In the genomic region with DNA sequence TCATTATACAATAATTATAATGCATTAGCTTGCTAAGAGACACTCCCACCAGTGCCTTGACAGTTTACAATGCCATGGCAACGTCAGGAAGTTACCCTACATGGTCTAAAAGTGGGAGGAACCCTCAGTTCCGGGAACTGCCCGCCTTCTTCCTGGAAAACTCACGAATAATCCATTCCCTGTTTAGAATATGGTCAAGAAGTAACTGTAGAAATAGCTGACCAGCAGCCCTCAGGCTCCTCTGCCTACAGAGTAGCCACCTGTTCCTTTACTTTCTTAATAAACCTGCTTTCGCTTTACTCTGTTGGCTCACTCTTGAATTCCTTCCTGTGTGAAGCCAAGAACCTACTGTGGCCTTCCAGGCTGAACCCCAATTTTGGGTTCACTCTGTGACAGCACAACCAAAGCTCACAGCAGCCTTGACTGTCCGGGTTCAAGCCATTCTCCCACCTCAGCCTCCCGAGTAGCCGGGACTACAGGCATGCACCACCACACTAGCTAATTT, we compare ENCODE assay signal across 9 cellular contexts. TPM values are rescaled to one million over a fixed set of nuclear protein-coding genes. Genes with fewer than 3 reads are reported as not detected.
DNase-seq lines count a peak whose midpoint lies in the region; ATAC-seq and TF ChIP-seq lines count a peak whose summit lies in the region.
"Had no signal": no experiment of that assay in that cellular context is flagged by ENCODE, and none has a peak within 500 bp of the region (broad histone marks: within the 10 kb centered on the region; RNA-seq: fewer than 3 reads in every experiment).

No MANE protein-coding gene starts in this region.

- no peak overlapping the region for H2AK5ac ChIP-seq in IMR-90 (ENCODE audit: low read depth, low read length)

- DNase-seq in IMR-90 (no peak), hypothalamus (lab: John Stamatoyannopoulos, UW) (no peak), SW 1271 (lab: John Stamatoyannopoulos, UW) (no peak)
- peak; percentile 63 for DNase-seq in activated CD4-positive, CD25-positive, alpha-beta regulatory T cell treated with anti-CD3 and anti-CD28 coated beads, Interleukin-2, amount 50 U/mL, for 72 hours
- peak in 2 of 3 experiments; percentile 20 to 29 for DNase-seq in effector memory CD8-positive, alpha-beta T cell
- peak; percentile 30 for DNase-seq in stimulated activated CD4-positive, alpha-beta T cell treated with anti-CD3 and anti-CD28 coated beads, Interleukin-1b, Interleukin-23, amount 100 ng/mL, for 48 hours
- DNase-seq: mammary epithelial cell had no signal

- ATAC-seq in IMR-90 (ENCODE audit: low read depth) (no peak; the same call in 1 of the 2 replicates), GM18511 (IDR thresholded peaks at IDR 0.05; ENCODE audit: unreplicated experiment) (no peak), HG03139 (IDR thresholded peaks at IDR 0.05; ENCODE audit: unreplicated experiment) (no peak)
- peak; percentile 90 for ATAC-seq in effector memory CD8-positive, alpha-beta T cell (replicated peaks)

- H3K18ac ChIP-seq in IMR-90 (ENCODE audit: low read depth, low read length), result no peak overlapping the region

- CTCF ChIA-PET in IMR-90 (lab: Yijun Ruan, JAX), result interaction anchor here (1.1 to 1.6 kb wide), 3 partner anchors 17 to 160 kb away, joined by 4 to 6 read pairs (median 5); no protein-coding TSS in a partner anchor

- peaks cover 11% of the 10 kb centered on the region for H3K4me1 ChIP-seq in IMR-90 (ENCODE audit: control insufficient read depth, insufficient read depth, low read length)

- TF ChIP-seq RAD21 in IMR-90 (IDR thresholded peaks at IDR 0.05; ENCODE audit: low read length), result no peak

- H2BK15ac ChIP-seq in IMR-90 (ENCODE audit: low read depth, low read length), result no peak overlapping the region

- no peak overlapping the region for H4K91ac ChIP-seq in IMR-90 (ENCODE audit: insufficient read depth, low read depth, low read length)

- in situ Hi-C loops in IMR-90 (cut with MboI; ENCODE audit: low sequenced_read_pairs), result no loop called here

- H3K27me3 ChIP-seq in IMR-90 (ENCODE audit: control insufficient read depth, insufficient read depth, low read length), result peaks cover 4% of the 10 kb centered on the region; the same call in 1 of the 2 replicates

- H3K4me1 Mint-ChIP-seq in effector memory CD8-positive, alpha-beta T cell (ENCODE audit: low read depth in 2 of 2), result peaks cover 7 to 10% of the 10 kb centered on the region in 2 donors

- no peak overlapping the region for H2BK120ac ChIP-seq in IMR-90 (ENCODE audit: low read depth, low read length)

- H3K9ac ChIP-seq in IMR-90 (ENCODE audit: low read depth, low read length), result no peak overlapping the region

- no peaks in the 10 kb centered on the region for H3K79me1 ChIP-seq in IMR-90 (ENCODE audit: low read depth in 1 of 2, low read length in 2 of 2)

- POLR2A ChIA-PET in IMR-90 (lab: Charles Lee; ENCODE audit: unreplicated experiment), result interaction anchor here (1.3 kb wide), 1 partner anchor 20 kb away, joined by 18 read pairs; the partner anchor contains the start of gene PTPN2

- no peak overlapping the region for H3K56ac ChIP-seq in IMR-90 (ENCODE audit: extremely low read depth, insufficient read depth, low read length)

- peaks cover 4% of the 10 kb centered on the region; the same call in 1 of the 2 replicates for H4K20me1 ChIP-seq in IMR-90 (ENCODE audit: insufficient read depth, low read length)

- H3K9me1 ChIP-seq in IMR-90 (ENCODE audit: insufficient read depth, low read length), result peaks cover 11% of the 10 kb centered on the region; the same call in 1 of the 2 replicates

- 0 out of 2 replicates have a peak overlapping the region, but pooled peaks have one; percentile 32 for H3K14ac ChIP-seq in IMR-90 (replicated peaks; ENCODE audit: low read depth, low read length)

- peaks cover 2% of the 10 kb centered on the region for H3K36me3 Mint-ChIP-seq in effector memory CD8-positive, alpha-beta T cell (ENCODE audit: insufficient read depth)

- H3K36me3 ChIP-seq in IMR-90 (ENCODE audit: control insufficient read depth, insufficient read depth, low read length), result no peaks in the 10 kb centered on the region

- 86% methylated on average over 1 of the region's 8 CpGs; no CpG with 5 or more reads in 1 of the 2 experiments for WGBS in IMR-90 (ENCODE audit: extremely low coverage in 2 of 2, insufficient read length in 1 of 2), 2 experiments

- H3K4me3 Mint-ChIP-seq in effector memory CD8-positive, alpha-beta T cell, result peak overlapping the region; percentile 68 to 74

- H3K23ac ChIP-seq in IMR-90 (ENCODE audit: low read depth, low read length), result no peak overlapping the region; the same call in 1 of the 2 replicates

- no peak overlapping the region for H3K4me2 ChIP-seq in IMR-90 (ENCODE audit: low read depth, low read length)

- no peak for TF ChIP-seq CTCF in IMR-90 (conservative IDR thresholded peaks at IDR 0.05; ENCODE audit: low read depth, low read length)

- H2BK20ac ChIP-seq in IMR-90 (ENCODE audit: low read depth, low read length), result no peak overlapping the region

- H3K27ac Mint-ChIP-seq in effector memory CD8-positive, alpha-beta T cell, result peak overlapping the region; percentile 85 to 94

- H3K4ac ChIP-seq in IMR-90 (ENCODE audit: low read depth, low read length), result no peak overlapping the region

- H2AFZ ChIP-seq in IMR-90 (replicated peaks; ENCODE audit: low read length, poor library complexity), result no peak overlapping the region

- H3K9me3 ChIP-seq in IMR-90 (ENCODE audit: control insufficient read depth, insufficient read depth, low read length), result no peaks in the 10 kb centered on the region

- no peaks in the 10 kb centered on the region for H3K27me3 Mint-ChIP-seq in effector memory CD8-positive, alpha-beta T cell

- H3K9me3 Mint-ChIP-seq in effector memory CD8-positive, alpha-beta T cell, result no peaks in the 10 kb centered on the region

- no peak overlapping the region for H4K5ac ChIP-seq in IMR-90 (ENCODE audit: low read depth, low read length)

- no peak overlapping the region for H2BK5ac ChIP-seq in IMR-90 (ENCODE audit: low read depth, low read length, poor library complexity, severe bottlenecking)

- intact Hi-C loops in IMR-90 (cut with micrococcal nuclease), result no loop called here

- no TSS peak for BruUV-seq in IMR-90 (replicated peaks; lab: Mats Ljungman, UMichigan)

- H3K27ac ChIP-seq in IMR-90 (ENCODE audit: insufficient read depth, low read length), result no peak overlapping the region

- H2AK9ac ChIP-seq in IMR-90 (replicated peaks; ENCODE audit: low read depth, low read length, poor library complexity), result no peak overlapping the region

- H3K4me3 ChIP-seq in IMR-90 (ENCODE audit: insufficient read depth, low read depth, low read length), result no peak overlapping the region

- H4K8ac ChIP-seq in IMR-90 (ENCODE audit: low read depth in 2 of 2, low read length in 2 of 2), result no peak overlapping the region

- dilution Hi-C loops in IMR-90 (cut with HindIII; ENCODE audit: low sequenced_read_pairs, unreplicated experiment), result no loop called here

- no peak for TF ChIP-seq POLR2A in IMR-90 (IDR thresholded peaks at IDR 0.05; ENCODE audit: low read depth, low read length)

TF ChIP-seq in IMR-90, 13 proteins besides CTCF, POLR2A, EP300 and RAD21:
- TF ChIP-seq FOS (IDR thresholded peaks at IDR 0.05; ENCODE audit: low read depth, low read length), result no peak

RNA-seq across cellular contexts. Expression of gene PTPN2, which starts 20.0 kb away (rescaled TPM):
- total RNA-seq in IMR-90 (2012; rRNA removed), result 30.6 and 36.9 TPM in 2 replicates
- polyA plus RNA-seq in IMR-90 (2012; rRNA removed), result 10.9 and 13.2 TPM in 2 replicates
- 2.4 and 3.9 TPM in 2 replicates for polyA plus RNA-seq in IMR-90 (2012; cell fraction: cytosol; rRNA removed)
- polyA plus RNA-seq in IMR-90 (2012; cell fraction: nucleus; rRNA removed; ENCODE audit: low replicate concordance), result 3.7 and 32.1 TPM in 2 replicates

RNA-seq across cellular contexts. Expression of gene SEH1L, which starts 43.7 kb away (rescaled TPM):
- total RNA-seq in IMR-90 (2012; rRNA removed), result 43.0 and 45.5 TPM in 2 replicates
- 25.1 and 27.6 TPM in 2 replicates for polyA plus RNA-seq in IMR-90 (2012; rRNA removed)
- 9.5 and 19.0 TPM in 2 replicates for polyA plus RNA-seq in IMR-90 (2012; cell fraction: cytosol; rRNA removed)
- 8.2 and 20.6 TPM in 2 replicates for polyA plus RNA-seq in IMR-90 (2012; cell fraction: nucleus; rRNA removed; ENCODE audit: low replicate concordance)

Comparison
In these comparisons a context has a peak if more than half of its experiments do, and no peak if none do; other contexts are left out.
1. DNase-seq: peak in activated CD4-positive, CD25-positive, alpha-beta regulatory T cell treated with anti-CD3 and anti-CD28 coated beads, Interleukin-2, amount 50 U/mL, for 72 hours (single experiment), effector memory CD8-positive, alpha-beta T cell (2 of 3) and stimulated activated CD4-positive, alpha-beta T cell treated with anti-CD3 and anti-CD28 coated beads, Interleukin-1b, Interleukin-23, amount 100 ng/mL, for 48 hours (single experiment); none in IMR-90 (single experiment), hypothalamus (0 of 51) and SW 1271 (0 of 2).